8 cellular contexts compared by ENCODE assay signal in genomic region chr4:107825072-107825789, GRCh38. TPM values are rescaled to one million over a fixed set of nuclear protein-coding genes. Genes with fewer than 3 reads are reported as not detected.
DNase-seq lines count a peak whose midpoint lies in the region; ATAC-seq and TF ChIP-seq lines count a peak whose summit lies in the region.

No MANE protein-coding gene starts in this region.

- no peaks in the 10 kb centered on the region for H3K27me3 ChIP-seq in brain microvascular endothelial cell (replicated peaks)
- H3K27me3 ChIP-seq in iPS-20b (ENCODE audit: insufficient read depth, low read length), result peaks cover 88% of the 10 kb centered on the region
- H3K27me3 ChIP-seq in sigmoid colon, result no peaks in the 10 kb centered on the region

- H3K36me3 ChIP-seq in brain microvascular endothelial cell (replicated peaks) (no peaks in the 10 kb centered on the region), iPS-20b (ENCODE audit: insufficient read depth, low read depth, low read length) (no peaks in the 10 kb centered on the region), sigmoid colon (no peaks in the 10 kb centered on the region)

- peaks cover 47% of the 10 kb centered on the region for H3K27me3 Mint-ChIP-seq in activated naive CD4-positive, alpha-beta T cell treated with anti-CD3 and anti-CD28 coated beads, Interleukin-2, amount 10 ng/mL, durations not matched to agents 7 days and 5 days

- TF ChIP-seq CTCF in brain microvascular endothelial cell (IDR thresholded peaks at IDR 0.05; ENCODE audit: low read depth, low read length, missing control alignments) (no peak), sigmoid colon (IDR thresholded peaks at IDR 0.05) (no peak)

- H3K27ac Mint-ChIP-seq in activated naive CD4-positive, alpha-beta T cell treated with anti-CD3 and anti-CD28 coated beads, Interleukin-2, amount 10 ng/mL, durations not matched to agents 7 days and 5 days, result no peak overlapping the region

- H3K27ac ChIP-seq in brain microvascular endothelial cell, result peak overlapping the region; percentile 75
- no peak overlapping the region for H3K27ac ChIP-seq in iPS-20b (ENCODE audit: low read length)
- peak overlapping the region; percentile 93 to 97 (median 96) for H3K27ac ChIP-seq in sigmoid colon

- no peak overlapping the region for H3K9ac ChIP-seq in iPS-20b (ENCODE audit: low read depth, low read length)

- no peak for DNase-seq in activated naive CD4-positive, alpha-beta T cell treated with anti-CD3 and anti-CD28 coated beads, Interleukin-2, amount 10 ng/mL, durations not matched to agents 7 days and 5 days
- DNase-seq in activated naive CD4-positive, alpha-beta T cell treated with Interleukin-2 at 50 U/mL for 16 hours, result no peak
- peak; percentile 68 for DNase-seq in NCI-H69 (lab: John Stamatoyannopoulos, UW)
- peak; percentile 29 for DNase-seq in brain microvascular endothelial cell
- peak; percentile 83 for DNase-seq in sigmoid colon
- no peak for DNase-seq in superior temporal gyrus (ENCODE audit: extremely low spot score)

- in situ Hi-C loops in brain microvascular endothelial cell (cut with HindIII; ENCODE audit: low pct_ligation_motif_present, low sequenced_read_pairs), result no loop called here

- TF ChIP-seq POLR2A in sigmoid colon (IDR thresholded peaks at IDR 0.05), result no peak

- H3K4me1 Mint-ChIP-seq in activated naive CD4-positive, alpha-beta T cell treated with anti-CD3 and anti-CD28 coated beads, Interleukin-2, amount 10 ng/mL, durations not matched to agents 7 days and 5 days, result peaks cover 8% of the 10 kb centered on the region

- H3K9me3 Mint-ChIP-seq in activated naive CD4-positive, alpha-beta T cell treated with anti-CD3 and anti-CD28 coated beads, Interleukin-2, amount 10 ng/mL, durations not matched to agents 7 days and 5 days, result no peaks in the 10 kb centered on the region

- H3K4me3 Mint-ChIP-seq in activated naive CD4-positive, alpha-beta T cell treated with anti-CD3 and anti-CD28 coated beads, Interleukin-2, amount 10 ng/mL, durations not matched to agents 7 days and 5 days, result peak overlapping the region; percentile 64

- 1 to 4% methylated on average over 39 of the region's 39 CpGs for WGBS in sigmoid colon, 2 donors

- no peak for TF ChIP-seq EP300 in sigmoid colon (IDR thresholded peaks at IDR 0.05)

- H3K36me3 Mint-ChIP-seq in activated naive CD4-positive, alpha-beta T cell treated with anti-CD3 and anti-CD28 coated beads, Interleukin-2, amount 10 ng/mL, durations not matched to agents 7 days and 5 days, result peaks cover 1% of the 10 kb centered on the region

- ATAC-seq in HG02884 (IDR thresholded peaks at IDR 0.05; ENCODE audit: unreplicated experiment), result peak; percentile 28

- no peaks in the 10 kb centered on the region for H3K4me1 ChIP-seq in iPS-20b (ENCODE audit: insufficient read depth, low read length)
- peaks cover 0 to 46% (median 34%) of the 10 kb centered on the region in 4 donors for H3K4me1 ChIP-seq in sigmoid colon

- H3K9me3 ChIP-seq in iPS-20b (ENCODE audit: insufficient read depth, low read depth, low read length) (no peaks in the 10 kb centered on the region), sigmoid colon (no peaks in the 10 kb centered on the region)

- CTCF ChIA-PET in activated naive CD4-positive, alpha-beta T cell treated with anti-CD3 and anti-CD28 coated beads, Interleukin-2, amount 10 ng/mL, durations not matched to agents 7 days and 5 days (lab: Charles Lee), result no interaction called here

- H3K4me3 ChIP-seq in brain microvascular endothelial cell (ENCODE audit: low read depth, low read length) (peak overlapping the region; percentile 79), iPS-20b (ENCODE audit: low read length) (peak overlapping the region; percentile 74), sigmoid colon (peak overlapping the region; percentile 80 to 92 (median 89))

- intact Hi-C loops in sigmoid colon (cut with DNase I), result loop anchor here (2.0 to 5.0 kb wide), 3 partner anchors 76 to 166 kb away; partner anchors contain the start of gene PAPSS1

RNA-seq across cellular contexts. Expression of gene SGMS2, which starts 0.5 kb away (rescaled TPM):
- 100 to 1,000 TPM; 101 to 204 (median 147) TPM for total RNA-seq in sigmoid colon
- polyA plus RNA-seq in sigmoid colon, result 1 to 10 TPM; 3.0 to 6.3 (median 4.2) TPM

Comparison
In these comparisons a context has a peak if more than half of its experiments do, and no peak if none do; other contexts are left out.
1. DNase-seq: peak in NCI-H69 (single experiment), brain microvascular endothelial cell (single experiment) and sigmoid colon (single experiment); none in activated naive CD4-positive, alpha-beta T cell treated with anti-CD3 and anti-CD28 coated beads, Interleukin-2, amount 10 ng/mL, durations not matched to agents 7 days and 5 days (single experiment), activated naive CD4-positive, alpha-beta T cell treated with Interleukin-2 at 50 U/mL for 16 hours (single experiment) and superior temporal gyrus (single experiment).
2. Peak in every context shown above with its lines, with median percentiles within 50 percentile points of each other: H3K4me3 ChIP-seq.